1 cellular context compared by ENCODE assay signal in the genomic region with DNA sequence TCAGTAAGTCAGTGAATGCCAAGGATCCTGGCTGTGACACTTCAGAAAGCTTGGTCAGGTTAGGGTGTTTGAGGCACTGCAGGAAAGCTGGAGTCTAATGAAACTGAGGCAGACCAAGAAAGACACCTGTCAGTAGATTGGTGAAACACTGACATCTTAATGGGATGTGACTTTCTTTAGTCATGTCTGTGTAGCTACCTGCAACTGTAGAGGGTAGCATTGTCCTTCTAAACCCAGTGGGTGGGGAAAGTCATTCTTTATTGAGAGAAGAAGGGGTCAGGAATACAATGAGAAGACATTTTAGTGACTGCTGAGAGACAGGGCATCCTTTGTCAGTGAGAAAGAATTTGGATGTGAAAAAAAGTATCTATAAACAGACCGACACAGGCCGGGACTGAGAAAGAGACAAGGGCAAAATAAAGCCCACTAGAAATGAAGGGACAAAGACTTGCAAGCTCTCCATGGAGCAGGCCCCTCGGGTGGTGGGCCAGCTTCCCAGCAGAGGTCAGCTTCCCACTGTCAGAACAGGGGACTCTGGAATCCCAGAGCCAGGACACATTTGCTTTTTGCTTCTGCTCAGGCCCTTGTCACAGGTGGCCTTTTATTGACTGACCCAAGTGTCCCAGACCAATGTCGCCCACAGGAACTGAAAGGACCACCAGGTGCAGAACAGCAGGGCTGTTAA.
TF ChIP-seq lines count a peak whose summit lies in the region.

No MANE protein-coding gene starts in this region.

TF ChIP-seq in H1, 55 proteins besides CTCF, POLR2A, EP300 and RAD21:
- no peak for TF ChIP-seq NRF1 (IDR thresholded peaks at IDR 0.05; ENCODE audit: low read depth, low read length)
- no peak for TF ChIP-seq YY1 (IDR thresholded peaks at IDR 0.05; ENCODE audit: low read depth, low read length)
- no peak for TF ChIP-seq TCF12 (IDR thresholded peaks at IDR 0.05; ENCODE audit: low read depth, low read length)
- no peak for TF ChIP-seq SAP30 (IDR thresholded peaks at IDR 0.05; ENCODE audit: insufficient read depth, insufficient replicate concordance, low read length)
- TF ChIP-seq SIX5 (IDR thresholded peaks at IDR 0.05; ENCODE audit: low read depth, low read length): no peak
- TF ChIP-seq RNF2 (IDR thresholded peaks at IDR 0.05; ENCODE audit: borderline replicate concordance, low read depth, low read length, missing control alignments, poor library complexity, severe bottlenecking): no peak
